13 cellular contexts compared by ENCODE assay signal in genomic region chr2:16663121-16663905, GRCh38. TPM values are rescaled to one million over a fixed set of nuclear protein-coding genes. Genes with fewer than 3 reads are reported as not detected.
DNase-seq lines count a peak whose midpoint lies in the region; ATAC-seq and TF ChIP-seq lines count a peak whose summit lies in the region.
"Had no signal": no experiment of that assay in that cellular context is flagged by ENCODE, and none has a peak within 500 bp of the region (broad histone marks: within the 10 kb centered on the region; RNA-seq: fewer than 3 reads in every experiment).

No MANE protein-coding gene starts in this region.

- H3K9ac ChIP-seq in OCI-LY3 (ENCODE audit: low read length) (no peak overlapping the region), PC-3 (ENCODE audit: low read length) (no peak overlapping the region)

- H3K4me2 ChIP-seq in DOHH2 (ENCODE audit: low read length) (peak overlapping the region; percentile 99), OCI-LY3 (ENCODE audit: low read length) (peak overlapping the region; percentile 96), PC-3 (ENCODE audit: low read length) (no peak overlapping the region)

- POLR2A ChIA-PET in PC-3 (lab: Charles Lee; ENCODE audit: unreplicated experiment) = no interaction called here

- H3K9me3 ChIP-seq in DOHH2 (ENCODE audit: control insufficient read depth, insufficient read depth, low read length) (no peaks in the 10 kb centered on the region), OCI-LY3 (ENCODE audit: insufficient read depth, low read length) (no peaks in the 10 kb centered on the region), sigmoid colon (no peaks in the 10 kb centered on the region), PC-3 (ENCODE audit: low read length) (no peaks in the 10 kb centered on the region)

- WGBS in sigmoid colon, 2 donors = 84 to 86% methylated on average over 4 of the region's 4 CpGs

- H3K36me3 ChIP-seq in DOHH2 (ENCODE audit: control insufficient read depth, low read length) (0 out of 2 replicates have a peak, but pooled peaks cover 3% of the 10 kb centered on the region), OCI-LY3 (replicated peaks; ENCODE audit: low read depth, low read length) (peaks cover 2% of the 10 kb centered on the region), sigmoid colon (no peaks in the 10 kb centered on the region), PC-3 (ENCODE audit: low read depth, low read length) (no peaks in the 10 kb centered on the region)

- peaks cover 16% of the 10 kb centered on the region for H3K4me1 Mint-ChIP-seq in glutamatergic neuron (ENCODE audit: low read depth, unreplicated experiment)

- H3K9me3 Mint-ChIP-seq in glutamatergic neuron (ENCODE audit: unreplicated experiment) = peaks cover 11% of the 10 kb centered on the region

- H3K27me3 ChIP-seq in DOHH2 (ENCODE audit: control insufficient read depth, low read length) = peaks cover 5% of the 10 kb centered on the region; the same call in 1 of the 2 replicates
- peaks cover 7% of the 10 kb centered on the region; the same call in 1 of the 2 replicates for H3K27me3 ChIP-seq in OCI-LY3 (ENCODE audit: low read depth, low read length)
- H3K27me3 ChIP-seq in sigmoid colon = no peaks in the 10 kb centered on the region
- H3K27me3 ChIP-seq in PC-3 (ENCODE audit: low read length) = peaks cover 8% of the 10 kb centered on the region

- H3K27ac ChIP-seq in DOHH2 (ENCODE audit: low read depth, low read length) (peak overlapping the region; percentile 46), OCI-LY3 (ENCODE audit: low read length) (no peak overlapping the region), sigmoid colon (peak overlapping the region; percentile 67 to 83 (median 76)), PC-3 (ENCODE audit: low read length) (no peak overlapping the region)
- H3K27ac ChIP-seq: HL-60 had no signal

- CTCF ChIA-PET in PC-3 (lab: Charles Lee) = no interaction called here

- H3F3A ChIP-seq in DOHH2 (ENCODE audit: control insufficient read depth, insufficient read depth) = peaks cover 7% of the 10 kb centered on the region
- no peaks in the 10 kb centered on the region for H3F3A ChIP-seq in PC-3 (ENCODE audit: low read length, unreplicated experiment)

- H4K20me1 ChIP-seq in DOHH2 (ENCODE audit: control insufficient read depth, insufficient read depth, low read depth, low read length) (no peaks in the 10 kb centered on the region), OCI-LY3 (ENCODE audit: insufficient read depth, low read length) (no peaks in the 10 kb centered on the region), PC-3 (ENCODE audit: low read length) (no peaks in the 10 kb centered on the region)

- H3K4me3 ChIP-seq in DOHH2 (ENCODE audit: low read length) (peak overlapping the region; percentile 80), OCI-LY3 (ENCODE audit: low read length) (peak overlapping the region; percentile 86; the same call in 1 of the 2 replicates), sigmoid colon (peak overlapping the region in 2 of 4 donors; percentile 65 to 78), PC-3 (ENCODE audit: low read length) (no peak overlapping the region)

- no peak for TF ChIP-seq CTCF in DOHH2 (IDR thresholded peaks at IDR 0.05; ENCODE audit: low read depth, low read length, poor library complexity, severe bottlenecking)
- no peak for TF ChIP-seq CTCF in OCI-LY3 (IDR thresholded peaks at IDR 0.05; ENCODE audit: low read depth, low read length)
- TF ChIP-seq CTCF in glutamatergic neuron (IDR thresholded peaks at IDR 0.05; ENCODE audit: partially characterized antibody, unreplicated experiment) = no peak
- TF ChIP-seq CTCF in sigmoid colon (IDR thresholded peaks at IDR 0.05) = no peak
- TF ChIP-seq CTCF in PC-3 (conservative IDR thresholded peaks at IDR 0.05; ENCODE audit: low read depth, low read length) = no peak

- no TSS peak for BruUV-seq in PC-3 (replicated peaks; lab: Mats Ljungman, UMichigan)

- peaks cover 71% of the 10 kb centered on the region for H3K79me2 ChIP-seq in DOHH2 (ENCODE audit: control insufficient read depth, low read length)
- no peaks in the 10 kb centered on the region for H3K79me2 ChIP-seq in OCI-LY3 (ENCODE audit: low read length)
- H3K79me2 ChIP-seq in PC-3 (ENCODE audit: low read length) = no peaks in the 10 kb centered on the region

- H3K4me1 ChIP-seq in DOHH2 (ENCODE audit: control insufficient read depth, low read length) (peaks cover 82% of the 10 kb centered on the region), OCI-LY3 (ENCODE audit: low read length) (peaks cover 93% of the 10 kb centered on the region), sigmoid colon (peaks cover 0 to 69% (median 61%) of the 10 kb centered on the region in 4 donors), PC-3 (ENCODE audit: insufficient read depth, low read length) (no peaks in the 10 kb centered on the region)

- DNase-seq in glutamatergic neuron (no peak), sigmoid colon (no peak), PC-3 (no peak), SW480 (ENCODE audit: low spot score) (no peak), NCI-H128 (lab: John Stamatoyannopoulos, UW; ENCODE audit: unreplicated experiment) (no peak)
- DNase-seq: activated T-cell treated with anti-CD3 and anti-CD28 coated beads, Interleukin-2, amount 50 U/mL, for 48 hours; foreskin fibroblast; NCI-H1417 treated with DMSO at 0.1 percent for 48 hours; T-helper 9 cell had no signal

- no peak for TF ChIP-seq POLR2A in sigmoid colon (IDR thresholded peaks at IDR 0.05)

- peaks cover 5% of the 10 kb centered on the region for H3K27me3 Mint-ChIP-seq in glutamatergic neuron (ENCODE audit: unreplicated experiment)

- H3K4me3 Mint-ChIP-seq in glutamatergic neuron (ENCODE audit: unreplicated experiment) = peak overlapping the region; percentile 87

- no peak overlapping the region for H3K27ac Mint-ChIP-seq in glutamatergic neuron (ENCODE audit: unreplicated experiment)

- H3K9me2 ChIP-seq in DOHH2 (replicated peaks; ENCODE audit: control insufficient read depth, low read length) = no peaks in the 10 kb centered on the region
- H3K9me2 ChIP-seq in PC-3 (replicated peaks; ENCODE audit: low read length) = no peaks in the 10 kb centered on the region

- intact Hi-C loops in sigmoid colon (cut with DNase I) = no loop called here
- intact Hi-C loops in PC-3 (cut with micrococcal nuclease) = no loop called here

- H3K36me3 Mint-ChIP-seq in glutamatergic neuron (ENCODE audit: unreplicated experiment) = peaks cover 5% of the 10 kb centered on the region

- no peak for TF ChIP-seq EP300 in sigmoid colon (IDR thresholded peaks at IDR 0.05)

- ATAC-seq in PC-3 (no peak), GM21576 (IDR thresholded peaks at IDR 0.05; ENCODE audit: unreplicated experiment) (no peak)

- no peak overlapping the region for H2AFZ ChIP-seq in OCI-LY3 (ENCODE audit: low read depth, low read length)
- no peak overlapping the region for H2AFZ ChIP-seq in PC-3 (ENCODE audit: low read length)

RNA-seq across cellular contexts. Expression of gene CYRIA, which starts 2.3 kb away (rescaled TPM):
- total RNA-seq in glutamatergic neuron (ENCODE audit: unreplicated experiment) = 19.3 TPM
- 10 to 100 TPM in 3 of 4 donors, 1 to 10 TPM in 1; 9.0 to 15.3 (median 12.5) TPM for total RNA-seq in sigmoid colon
- 1 to 10 TPM in 2 of 3 donors, under 1 TPM in 1; 0.92 to 5.0 (median 3.0) TPM for polyA plus RNA-seq in sigmoid colon
- 0.15 TPM in 1 of 2 replicates, not detected in the other for total RNA-seq in PC-3 (2014; rRNA removed)

Comparison
In these comparisons a context has a peak if more than half of its experiments do, and no peak if none do; other contexts are left out.
1. H3K27ac ChIP-seq: peak in DOHH2 (single experiment) and sigmoid colon (4 of 4); none in OCI-LY3 (single experiment) and PC-3 (single experiment).